In the genomic region with DNA sequence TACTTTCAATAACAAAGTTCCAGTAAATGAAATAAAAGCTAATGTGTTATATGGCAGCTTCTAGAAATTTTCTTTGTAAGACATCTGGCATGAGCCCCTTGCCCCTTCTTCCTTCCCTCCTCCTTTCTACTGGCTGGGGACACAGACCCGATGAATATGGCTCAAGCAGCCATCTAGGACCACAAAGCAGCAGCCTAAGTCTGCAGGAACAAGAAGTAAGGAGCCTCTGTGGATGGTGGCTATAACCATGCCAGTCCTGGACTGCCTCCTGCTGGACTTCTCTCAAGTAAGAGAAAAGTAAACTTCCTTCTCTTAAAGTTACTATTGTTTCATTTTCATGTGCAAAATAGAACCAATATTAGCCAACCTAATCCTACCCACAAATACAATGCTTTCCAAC, we compare ENCODE assay signal across 8 cellular contexts.
DNase-seq lines count a peak whose midpoint lies in the region; ATAC-seq and TF ChIP-seq lines count a peak whose summit lies in the region.

No MANE protein-coding gene starts in this region.

- intact Hi-C loops in adrenal gland (cut with DNase I): no loop called here
- intact Hi-C loops in left colon (cut with DNase I, micrococcal nuclease): loop anchor here in 1 of 2 donors (10.0 kb wide), 1 partner anchor 123 kb away; no protein-coding TSS in a partner anchor
- intact Hi-C loops in activated naive CD4-positive, alpha-beta T cell treated with anti-CD3 and anti-CD28 coated beads for 36 hours (cut with micrococcal nuclease): loop anchor here (1.0 to 5.0 kb wide), 2 partner anchors 48 to 120 kb away; no protein-coding TSS in a partner anchor

- peaks cover 6 to 19% of the 10 kb centered on the region in 2 donors for H3K4me1 ChIP-seq in adrenal gland (replicated peaks in 1 of 2)

- no peak overlapping the region for H3K4me3 Mint-ChIP-seq in activated naive CD4-positive, alpha-beta T cell treated with anti-CD3 and anti-CD28 coated beads for 36 hours

- peaks cover 2% of the 10 kb centered on the region for H3K27me3 Mint-ChIP-seq in activated naive CD4-positive, alpha-beta T cell treated with anti-CD3 and anti-CD28 coated beads for 36 hours (ENCODE audit: low read depth)

- no peaks in the 10 kb centered on the region for H3K9me3 ChIP-seq in adrenal gland (replicated peaks in 1 of 3)

- no peaks in the 10 kb centered on the region for H3K36me3 Mint-ChIP-seq in activated naive CD4-positive, alpha-beta T cell treated with anti-CD3 and anti-CD28 coated beads for 36 hours (ENCODE audit: low read depth)

- H3K27ac Mint-ChIP-seq in activated naive CD4-positive, alpha-beta T cell treated with anti-CD3 and anti-CD28 coated beads for 36 hours: no peak overlapping the region

- TF ChIP-seq CTCF in AG09319 (IDR thresholded peaks at IDR 0.05; ENCODE audit: low read depth, low read length) (peak; percentile 23), adrenal gland (IDR thresholded peaks at IDR 0.05) (peak; percentile 7 to 54 (median 44))

- no peak overlapping the region for H3K4me3 ChIP-seq in adrenal gland

- no peaks in the 10 kb centered on the region for H3K36me3 ChIP-seq in adrenal gland (replicated peaks in 1 of 2)

- H3K27ac ChIP-seq in adrenal gland: no peak overlapping the region

- H3K9me3 Mint-ChIP-seq in activated naive CD4-positive, alpha-beta T cell treated with anti-CD3 and anti-CD28 coated beads for 36 hours: no peaks in the 10 kb centered on the region

- CTCF ChIA-PET in activated naive CD4-positive, alpha-beta T cell treated with anti-CD3 and anti-CD28 coated beads for 36 hours (lab: Charles Lee): interaction anchor here (0.8 to 1.6 kb wide), 5 partner anchors 9 to 94 kb away, joined by 3 to 7 read pairs (median 3); no protein-coding TSS in a partner anchor

- no peaks in the 10 kb centered on the region for H3K27me3 ChIP-seq in adrenal gland

- DNase-seq in AG09319 (ENCODE audit: extremely low read depth, low read depth): no peak
- peak; percentile 65 for DNase-seq in HCEC 1CT
- peak; percentile 24 to 72 (median 43) for DNase-seq in adrenal gland
- DNase-seq in left colon: peak; percentile 47 to 62
- DNase-seq in activated naive CD4-positive, alpha-beta T cell treated with anti-CD3 and anti-CD28 coated beads for 36 hours: no peak
- no peak for DNase-seq in KG1 (lab: John Stamatoyannopoulos, UW)
- no peak for DNase-seq in occipital lobe (lab: John Stamatoyannopoulos, UW)
- DNase-seq in effector CD8-positive, alpha-beta T cell (lab: John Stamatoyannopoulos, UW): no peak

- ATAC-seq in left colon: peak; percentile 84

- H3K4me1 Mint-ChIP-seq in activated naive CD4-positive, alpha-beta T cell treated with anti-CD3 and anti-CD28 coated beads for 36 hours (ENCODE audit: low read depth): peaks cover 5% of the 10 kb centered on the region

- WGBS in adrenal gland, 4 donors: 71 to 79% (median 78%) methylated on average over 1 of the region's 1 CpG

- no peak for TF ChIP-seq POLR2A in adrenal gland (IDR thresholded peaks at IDR 0.05)

Comparison
In these comparisons a context has a peak if more than half of its experiments do, and no peak if none do; other contexts are left out.
1. DNase-seq: peak in HCEC 1CT (single experiment), adrenal gland (7 of 7) and left colon (2 of 2); none in AG09319 (single experiment), activated naive CD4-positive, alpha-beta T cell treated with anti-CD3 and anti-CD28 coated beads for 36 hours (single experiment), KG1 (single experiment), occipital lobe (single experiment) and effector CD8-positive, alpha-beta T cell (single experiment).